In genomic region chr5:52989781-52990530, GRCh38 we compare ENCODE assay signal across 8 cellular contexts. TPM values are rescaled to one million over a fixed set of nuclear protein-coding genes. Genes with fewer than 3 reads are reported as not detected.
A peak's percentile ranks its signal among the peaks of the same experiment; 100 is the strongest.
DNase-seq lines count a peak whose midpoint lies in the region; ATAC-seq and TF ChIP-seq lines count a peak whose summit lies in the region.

No MANE protein-coding gene starts in this region.

- CTCF ChIA-PET in MCF 10A (lab: Yijun Ruan, JAX): interaction anchor here (0.6 to 5.7 kb wide), 24 partner anchors 13 to 184 kb away, joined by 3 to 127 read pairs (median 4); no protein-coding TSS in a partner anchor

- peak overlapping the region; percentile 81 for H3K4me3 ChIP-seq in SK-N-MC
- peak overlapping the region; percentile 83 for H3K4me3 ChIP-seq in iPS-20b (ENCODE audit: low read length)
- peak overlapping the region; percentile 55 to 70 (median 60) for H3K4me3 ChIP-seq in gastrocnemius medialis

- no peaks in the 10 kb centered on the region for H3K36me3 Mint-ChIP-seq in MCF 10A (ENCODE audit: insufficient read depth, unreplicated experiment)

- H3K27me3 ChIP-seq in iPS-20b (ENCODE audit: insufficient read depth, low read length) (peaks cover 44% of the 10 kb centered on the region), gastrocnemius medialis (peaks cover 3 to 10% (median 5%) of the 10 kb centered on the region in 3 donors)

- no TSS peak for BruUV-seq in MCF 10A (replicated peaks; lab: Mats Ljungman, UMichigan)

- ATAC-seq in HG02763 (IDR thresholded peaks at IDR 0.05; ENCODE audit: unreplicated experiment) (peak; percentile 19), gastrocnemius medialis (no peak)

- in situ Hi-C loops in gastrocnemius medialis (cut with MboI; ENCODE audit: low sequenced_read_pairs in 4 of 4): no loop called here

- TF ChIP-seq POLR2A in gastrocnemius medialis (IDR thresholded peaks at IDR 0.05): no peak

- peak overlapping the region; percentile 24 for H3K9ac ChIP-seq in SK-N-MC (ENCODE audit: insufficient read length)
- H3K9ac ChIP-seq in iPS-20b (ENCODE audit: low read depth, low read length): peak overlapping the region; percentile 74

- H3K4me1 ChIP-seq in iPS-20b (ENCODE audit: insufficient read depth, low read length) (no peaks in the 10 kb centered on the region; the same call in 1 of the 2 replicates), gastrocnemius medialis (peaks cover 4 to 10% of the 10 kb centered on the region in 2 donors)

- intact Hi-C loops in MCF 10A (cut with micrococcal nuclease) (loop anchor here (1.0 to 10.0 kb wide), 5 partner anchors 42 to 205 kb away; partner anchors contain the start of genes ITGA1 and PELO), gastrocnemius medialis (cut with DNase I; ENCODE audit: low total_unique reads) (no loop called here)

- H3K4me1 Mint-ChIP-seq in MCF 10A (ENCODE audit: insufficient read depth, unreplicated experiment): peaks cover 48% of the 10 kb centered on the region

- peak overlapping the region; percentile 25 for H3K27ac Mint-ChIP-seq in MCF 10A (ENCODE audit: low read depth, unreplicated experiment)

- TF ChIP-seq CTCF in MCF 10A (IDR thresholded peaks at IDR 0.05; ENCODE audit: unreplicated experiment) (peak; percentile 42), gastrocnemius medialis (IDR thresholded peaks at IDR 0.05 in 4 of 5, conservative IDR thresholded peaks at IDR 0.05 in 1 of 5) (no peak)

- DNase-seq in ELR (ENCODE audit: low read depth) (peak; percentile 69), SK-N-MC (ENCODE audit: low read depth, low spot score) (no peak), MCF 10A (ENCODE audit: unreplicated experiment) (peak; percentile 56), gastrocnemius medialis (no peak), NCI-H2171 (lab: John Stamatoyannopoulos, UW) (no peak), inferior parietal cortex (ENCODE audit: extremely low spot score) (no peak)

- H3K36me3 ChIP-seq in SK-N-MC (ENCODE audit: insufficient read depth, low read length) (no peaks in the 10 kb centered on the region), iPS-20b (ENCODE audit: insufficient read depth, low read depth, low read length) (no peaks in the 10 kb centered on the region), gastrocnemius medialis (no peaks in the 10 kb centered on the region)

- H3K9me3 ChIP-seq in SK-N-MC (ENCODE audit: low read depth, low read length) (no peaks in the 10 kb centered on the region), iPS-20b (ENCODE audit: insufficient read depth, low read depth, low read length) (no peaks in the 10 kb centered on the region), gastrocnemius medialis (no peaks in the 10 kb centered on the region)

- POLR2A ChIA-PET in MCF 10A (lab: Yijun Ruan, JAX): interaction anchor here (0.6 to 5.5 kb wide), 29 partner anchors 8 to 190 kb away, joined by 3 to 102 read pairs (median 5); partner anchors contain the start of gene MOCS2

- peaks cover 6% of the 10 kb centered on the region for H3K9me3 Mint-ChIP-seq in MCF 10A (ENCODE audit: unreplicated experiment)

- H3K4me3 Mint-ChIP-seq in MCF 10A (ENCODE audit: unreplicated experiment): peak overlapping the region; percentile 77

- H3K27me3 Mint-ChIP-seq in MCF 10A (ENCODE audit: insufficient read depth, unreplicated experiment): no peaks in the 10 kb centered on the region

- H3K27ac ChIP-seq in SK-N-MC (no peak overlapping the region), iPS-20b (ENCODE audit: low read length) (no peak overlapping the region), gastrocnemius medialis (no peak overlapping the region)

RNA-seq across cellular contexts. Expression of gene ITGA2, which starts 0.8 kb away (rescaled TPM):
- 14.1 and 16.8 TPM in 2 replicates for total RNA-seq in MCF 10A (2022)
- under 1 TPM; 0.07 to 0.41 (median 0.24) TPM for total RNA-seq in gastrocnemius medialis

Comparison
In these comparisons a context has a peak if more than half of its experiments do, and no peak if none do; other contexts are left out.
1. DNase-seq: peak in ELR (single experiment) and MCF 10A (single experiment); none in SK-N-MC (single experiment), gastrocnemius medialis (0 of 2), NCI-H2171 (single experiment) and inferior parietal cortex (single experiment).
2. RNA of gene ITGA2, which starts 0.8 kb away (total RNA-seq): 14.1 to 16.8 TPM in MCF 10A; 0.07 to 0.41 TPM in gastrocnemius medialis; every median in the first group is over 10 times any median in the second.
3. Peak in every context shown above with its lines, with median percentiles within 50 percentile points of each other: H3K4me3 ChIP-seq.